Comparison of ENCODE assay signal across 21 cellular contexts in genomic region chr1:9603307-9603706, GRCh38. TPM values are rescaled to one million over a fixed set of nuclear protein-coding genes. Genes with fewer than 3 reads are reported as not detected.
DNase-seq lines count a peak whose midpoint lies in the region; ATAC-seq, FAIRE-seq and TF ChIP-seq lines count a peak whose summit lies in the region.
"Had no signal": no experiment of that assay in that cellular context is flagged by ENCODE, and none has a peak within 500 bp of the region (broad histone marks: within the 10 kb centered on the region; RNA-seq: fewer than 3 reads in every experiment).

No MANE protein-coding gene starts in this region.

- BruUV-seq in HepG2 (replicated peaks; lab: Mats Ljungman, UMichigan) = no TSS peak

- H3K36me3 ChIP-seq in SK-N-SH (replicated peaks in 1 of 2; ENCODE audit: control insufficient read depth in 1 of 2, insufficient read depth in 2 of 2, low read length in 1 of 2) (peaks cover 0 to 34% of the 10 kb centered on the region in 2 experiments), HepG2 (replicated peaks in 1 of 2; ENCODE audit: control insufficient read depth in 1 of 2, insufficient read depth in 2 of 2, low read length in 2 of 2) (peaks cover 25 to 47% of the 10 kb centered on the region in 2 experiments; a peak in 4 of 5 replicates), right lobe of liver (peaks cover 0 to 12% (median 2%) of the 10 kb centered on the region in 4 donors), upper lobe of right lung (peaks cover 27% of the 10 kb centered on the region)

- no peaks in the 10 kb centered on the region for H3F3A ChIP-seq in SK-N-SH (replicated peaks; ENCODE audit: insufficient read depth)

- DNase-seq in SK-N-SH (peak; percentile 24), HepG2 (ENCODE audit: low spot score) (no peak), right lobe of liver (no peak), upper lobe of right lung (peak; percentile 59), NCI-H82 (lab: John Stamatoyannopoulos, UW) (no peak)
- DNase-seq: Caco-2; CD4-positive, CD25-positive, alpha-beta regulatory T cell; CD8-positive, alpha-beta T cell; DMS153; DND-41; GOT3; HFFc6 had no signal

- no peaks in the 10 kb centered on the region for H3K9me3 ChIP-seq in SK-N-SH
- no peaks in the 10 kb centered on the region for H3K9me3 ChIP-seq in HepG2 (ENCODE audit: low read length)
- no peaks in the 10 kb centered on the region for H3K9me3 ChIP-seq in right lobe of liver
- H3K9me3 ChIP-seq in upper lobe of right lung = no peaks in the 10 kb centered on the region
- H3K9me3 ChIP-seq: BLaER1, Caco-2, HAP-1 had no signal

- no peaks in the 10 kb centered on the region for H3K27me3 ChIP-seq in SK-N-SH (ENCODE audit: insufficient read depth)
- H3K27me3 ChIP-seq in HepG2 (ENCODE audit: control insufficient read depth in 1 of 2, insufficient read depth in 2 of 2, low read length in 2 of 2) = no peaks in the 10 kb centered on the region
- H3K27me3 ChIP-seq in right lobe of liver = no peaks in the 10 kb centered on the region
- no peaks in the 10 kb centered on the region for H3K27me3 ChIP-seq in upper lobe of right lung
- H3K27me3 ChIP-seq: BLaER1 had no signal

- no CpG with 5 or more reads among the region's 14 CpGs for WGBS in SK-N-SH (ENCODE audit: low lambda C conversion rate)
- WGBS in HepG2 (ENCODE audit: low lambda C conversion rate) = no CpG with 5 or more reads among the region's 14 CpGs
- WGBS in right lobe of liver (ENCODE audit: insufficient coverage, low coverage, low lambda C conversion rate, missing lambda C conversion rate) = no CpG with 5 or more reads among the region's 14 CpGs

- H4K20me1 ChIP-seq in SK-N-SH (ENCODE audit: insufficient read depth) (no peaks in the 10 kb centered on the region), HepG2 (ENCODE audit: insufficient read depth, low read length) (no peaks in the 10 kb centered on the region)

- H2AFZ ChIP-seq in SK-N-SH (ENCODE audit: low read depth) (no peak overlapping the region), HepG2 (ENCODE audit: low read length) (no peak overlapping the region)

- in situ Hi-C loops in HepG2 (cut with HindIII; ENCODE audit: extremely low pct_ligation_motif_present, low pct_unique_long_range_greater_than_20kb) = no loop called here

- intact Hi-C loops in HepG2 (cut with micrococcal nuclease; ENCODE audit: unreplicated experiment) (no loop called here), right lobe of liver (cut with DNase I) (no loop called here), upper lobe of right lung (cut with DNase I) (no loop called here)

- H3K9ac ChIP-seq in SK-N-SH = no peak overlapping the region
- no peak overlapping the region for H3K9ac ChIP-seq in HepG2 (ENCODE audit: insufficient read depth, low read depth, low read length)
- H3K9ac ChIP-seq: BLaER1 had no signal

- POLR2A ChIA-PET in SK-N-SH (lab: Yijun Ruan, JAX) (interaction anchor here (1.0 to 1.5 kb wide), 2 partner anchors 10 to 13 kb away, joined by 4 to 8 read pairs; no protein-coding TSS in a partner anchor), HepG2 (lab: Yijun Ruan, JAX) (no interaction called here)

- H3K27ac ChIP-seq in SK-N-SH (ENCODE audit: low read depth in 2 of 2, low read length in 1 of 2) (peak overlapping the region in 1 of 2 experiments; percentile 94; a peak in 2 of 4 replicates), HepG2 (ENCODE audit: extremely low read length, insufficient read depth, low read length) (no peak overlapping the region), right lobe of liver (no peak overlapping the region), upper lobe of right lung (no peak overlapping the region)
- H3K27ac ChIP-seq: 22Rv1, BLaER1, C4-2B had no signal

- TF ChIP-seq CTCF in SK-N-SH (IDR thresholded peaks at IDR 0.05) (no peak), HepG2 (CRISPR knock-in tag; IDR thresholded peaks at IDR 0.05) (no peak), right lobe of liver (IDR thresholded peaks at IDR 0.05) (no peak), upper lobe of right lung (IDR thresholded peaks at IDR 0.05) (no peak)

- TF ChIP-seq EP300 in SK-N-SH (IDR thresholded peaks at IDR 0.05; ENCODE audit: borderline replicate concordance in 1 of 2, low read depth in 1 of 2, low read length in 1 of 2) (no peak), HepG2 (IDR thresholded peaks at IDR 0.05; ENCODE audit: low read depth in 2 of 2, low read length in 2 of 2) (no peak), HepG2 (CRISPR knock-in tag; IDR thresholded peaks at IDR 0.05; ENCODE audit: borderline replicate concordance) (no peak)

- CTCF ChIA-PET in SK-N-SH (lab: Yijun Ruan, JAX) = interaction anchor here (0.7 to 3.4 kb wide), 6 partner anchors 9 to 288 kb away, joined by 3 to 51 read pairs (median 8); partner anchors contain the start of gene TMEM201
- CTCF ChIA-PET in HepG2 (lab: Yijun Ruan, JAX; ENCODE audit: low intra/inter-chr PET ratio, low total read pairs) = no interaction called here

- FAIRE-seq in HepG2 (lab: Jason Lieb, UNC) = no peak
- FAIRE-seq: A204.1, G401.6, GM12892, H54 had no signal

- H3K4me1 ChIP-seq in SK-N-SH (ENCODE audit: control insufficient read depth in 1 of 2, insufficient read depth in 2 of 2, low read depth in 1 of 2, low read length in 1 of 2) (peaks cover 0 to 48% of the 10 kb centered on the region in 2 experiments; a peak in 2 of 4 replicates), HepG2 (ENCODE audit: insufficient read depth, low read length) (no peaks in the 10 kb centered on the region), right lobe of liver (no peaks in the 10 kb centered on the region), upper lobe of right lung (no peaks in the 10 kb centered on the region)
- H3K4me1 ChIP-seq: Caco-2, HAP-1 had no signal

- H3K9me2 ChIP-seq in SK-N-SH = no peaks in the 10 kb centered on the region

- H3K4me3 ChIP-seq in SK-N-SH (ENCODE audit: low read depth in 2 of 2, low read length in 1 of 2) (no peak overlapping the region), HepG2 (replicated peaks in 1 of 3; ENCODE audit: insufficient read depth in 1 of 3, low read depth in 2 of 3, low read length in 3 of 3) (no peak overlapping the region), right lobe of liver (no peak overlapping the region), upper lobe of right lung (no peak overlapping the region)
- H3K4me3 ChIP-seq: BLaER1, HAP-1 had no signal

- TF ChIP-seq RAD21 in SK-N-SH (IDR thresholded peaks at IDR 0.05; ENCODE audit: low read length) = no peak
- no peak for TF ChIP-seq RAD21 in HepG2 (CRISPR knock-in tag; IDR thresholded peaks at IDR 0.05)

- no peak for ATAC-seq in SK-N-SH treated with all-trans-retinoic acid at 6 μM for 48 hours
- no peak for ATAC-seq in HepG2
- no peak for ATAC-seq in right lobe of liver
- no peak for ATAC-seq in upper lobe of right lung
- ATAC-seq: CD8-positive, alpha-beta T cell had no signal

- H3K4me2 ChIP-seq in SK-N-SH = no peak overlapping the region
- H3K4me2 ChIP-seq in HepG2 (ENCODE audit: low read depth, low read length) = no peak overlapping the region
- H3K4me2 ChIP-seq: BLaER1 had no signal

- no peaks in the 10 kb centered on the region for H3K79me2 ChIP-seq in SK-N-SH (ENCODE audit: insufficient read depth)
- H3K79me2 ChIP-seq in HepG2 (ENCODE audit: insufficient read depth, low read length) = no peaks in the 10 kb centered on the region

- TF ChIP-seq POLR2A in HepG2 (IDR thresholded peaks at IDR 0.05; ENCODE audit: insufficient read depth in 1 of 2, low read depth in 2 of 2, low read length in 2 of 2) (no peak), right lobe of liver (IDR thresholded peaks at IDR 0.05) (no peak)

RNA-seq across cellular contexts. Expression of gene TMEM201, which starts 14.6 kb away (rescaled TPM):
- polyA plus RNA-seq in SK-N-SH (2012; rRNA removed) (3.0 and 8.2 TPM in 2 replicates), HepG2 (2011; rRNA removed) (1.5 and 2.1 TPM in 2 replicates)
- 2.7 and 5.1 TPM in 2 replicates for polyA plus RNA-seq in SK-N-SH (2012; cell fraction: cytosol; rRNA removed)
- 17.3 and 19.4 TPM in 2 replicates for polyA plus RNA-seq in SK-N-SH (2012; cell fraction: nucleus; rRNA removed)
- total RNA-seq in HepG2 (2016; rRNA removed; fragmentation: Illumina TruSeq; extraction: Trizol) (5.7 and 8.2 TPM in 2 replicates), right lobe of liver (1 to 10 TPM; 1.6 to 5.8 (median 3.0) TPM), upper lobe of right lung (8.5 TPM)
- total RNA-seq in HepG2 (2016; cell fraction: cytosol; rRNA removed; fragmentation: Illumina TruSeq; extraction: Trizol; ENCODE audit: low read depth) = 2.8 TPM in 2 replicates
- total RNA-seq in HepG2 (2016; cell fraction: insoluble cytoplasmic fraction; rRNA removed; fragmentation: Illumina TruSeq; extraction: Trizol) = 3.7 and 9.3 TPM in 2 replicates
- total RNA-seq in HepG2 (2016; cell fraction: membrane; rRNA removed; fragmentation: Illumina TruSeq; extraction: Trizol) = 8.8 and 9.5 TPM in 2 replicates
- total RNA-seq in HepG2 (2016; cell fraction: nucleus; rRNA removed; fragmentation: Illumina TruSeq; extraction: Trizol) = 13.9 and 14.4 TPM in 2 replicates
- 1.2 and 1.7 TPM in 2 replicates for polyA plus RNA-seq in HepG2 (2011; cell fraction: cytosol; rRNA removed)
- 11.5 and 13.6 TPM in 2 replicates for polyA plus RNA-seq in HepG2 (2011; cell fraction: nucleus; rRNA removed)
- polyA plus RNA-seq in HepG2 (2012) = 4.9 and 7.2 TPM in 2 replicates
- 2.6 and 2.7 TPM in 2 replicates for polyA plus RNA-seq in HepG2 (2016; cell fraction: cytosol; fragmentation: Illumina TruSeq; extraction: Trizol; ENCODE audit: low read depth)
- polyA plus RNA-seq in HepG2 (2016; cell fraction: insoluble cytoplasmic fraction; fragmentation: Illumina TruSeq; extraction: Trizol; ENCODE audit: low read depth) = 5.4 and 7.8 TPM in 2 replicates
- polyA plus RNA-seq in HepG2 (2016; cell fraction: membrane; fragmentation: Illumina TruSeq; extraction: Trizol; ENCODE audit: low read depth) = 6.4 and 6.7 TPM in 2 replicates
- 24.0 and 25.7 TPM in 2 replicates for polyA plus RNA-seq in HepG2 (2016; cell fraction: nucleus; fragmentation: Illumina TruSeq; extraction: Trizol; ENCODE audit: insufficient read depth, low read depth)
- 8.5 and 12.3 TPM in 2 replicates for polyA minus RNA-seq in HepG2 (2011; rRNA and poly(A)+ RNA removed; ENCODE audit: low replicate concordance)
- 5.4 and 5.5 TPM in 2 replicates for polyA minus RNA-seq in HepG2 (2011; cell fraction: cytosol; rRNA and poly(A)+ RNA removed)
- 9.0 and 9.2 TPM in 2 replicates for polyA minus RNA-seq in HepG2 (2011; cell fraction: nucleus; rRNA and poly(A)+ RNA removed)

RNA-seq across cellular contexts. Expression of gene PIK3CD, which starts 48.2 kb away (rescaled TPM):
- polyA plus RNA-seq in SK-N-SH (2012; rRNA removed) (5.5 and 6.0 TPM in 2 replicates), HepG2 (2011; rRNA removed) (10.0 and 12.5 TPM in 2 replicates)
- polyA plus RNA-seq in SK-N-SH (2012; cell fraction: cytosol; rRNA removed) = 2.7 and 3.9 TPM in 2 replicates
- polyA plus RNA-seq in SK-N-SH (2012; cell fraction: nucleus; rRNA removed) = 12.9 and 13.6 TPM in 2 replicates
- total RNA-seq in HepG2 (2016; rRNA removed; fragmentation: Illumina TruSeq; extraction: Trizol) (6.6 and 7.1 TPM in 2 replicates), right lobe of liver (1 to 10 TPM; 1.4 to 5.8 (median 2.6) TPM), upper lobe of right lung (18.2 TPM)
- 1.2 and 1.5 TPM in 2 replicates for total RNA-seq in HepG2 (2016; cell fraction: cytosol; rRNA removed; fragmentation: Illumina TruSeq; extraction: Trizol; ENCODE audit: low read depth)
- total RNA-seq in HepG2 (2016; cell fraction: insoluble cytoplasmic fraction; rRNA removed; fragmentation: Illumina TruSeq; extraction: Trizol) = 5.2 and 7.8 TPM in 2 replicates
- 3.5 and 3.7 TPM in 2 replicates for total RNA-seq in HepG2 (2016; cell fraction: membrane; rRNA removed; fragmentation: Illumina TruSeq; extraction: Trizol)
- 6.8 and 7.8 TPM in 2 replicates for total RNA-seq in HepG2 (2016; cell fraction: nucleus; rRNA removed; fragmentation: Illumina TruSeq; extraction: Trizol)
- 6.6 and 8.0 TPM in 2 replicates for polyA plus RNA-seq in HepG2 (2011; cell fraction: cytosol; rRNA removed)
- polyA plus RNA-seq in HepG2 (2011; cell fraction: nucleus; rRNA removed) = 43.0 and 43.6 TPM in 2 replicates
- polyA plus RNA-seq in HepG2 (2012) = 9.7 and 11.2 TPM in 2 replicates
- 0.95 and 1.2 TPM in 2 replicates for polyA plus RNA-seq in HepG2 (2016; cell fraction: cytosol; fragmentation: Illumina TruSeq; extraction: Trizol; ENCODE audit: low read depth)
- 5.2 and 6.0 TPM in 2 replicates for polyA plus RNA-seq in HepG2 (2016; cell fraction: insoluble cytoplasmic fraction; fragmentation: Illumina TruSeq; extraction: Trizol; ENCODE audit: low read depth)
- polyA plus RNA-seq in HepG2 (2016; cell fraction: membrane; fragmentation: Illumina TruSeq; extraction: Trizol; ENCODE audit: low read depth) = 2.1 and 2.5 TPM in 2 replicates
- polyA plus RNA-seq in HepG2 (2016; cell fraction: nucleus; fragmentation: Illumina TruSeq; extraction: Trizol; ENCODE audit: insufficient read depth, low read depth) = 18.6 and 20.4 TPM in 2 replicates
- 1.2 and 22.6 TPM in 2 replicates for polyA minus RNA-seq in HepG2 (2011; rRNA and poly(A)+ RNA removed; ENCODE audit: low replicate concordance)
- polyA minus RNA-seq in HepG2 (2011; cell fraction: cytosol; rRNA and poly(A)+ RNA removed) = 8.6 and 9.7 TPM in 2 replicates
- 11.7 and 12.7 TPM in 2 replicates for polyA minus RNA-seq in HepG2 (2011; cell fraction: nucleus; rRNA and poly(A)+ RNA removed)

Comparison
In these comparisons a context has a peak if more than half of its experiments do, and no peak if none do; other contexts are left out.
1. DNase-seq: peak in SK-N-SH (single experiment) and upper lobe of right lung (single experiment); none in HepG2 (single experiment), right lobe of liver (0 of 3) and NCI-H82 (single experiment).